12 cellular contexts compared by ENCODE assay signal in the genomic region with DNA sequence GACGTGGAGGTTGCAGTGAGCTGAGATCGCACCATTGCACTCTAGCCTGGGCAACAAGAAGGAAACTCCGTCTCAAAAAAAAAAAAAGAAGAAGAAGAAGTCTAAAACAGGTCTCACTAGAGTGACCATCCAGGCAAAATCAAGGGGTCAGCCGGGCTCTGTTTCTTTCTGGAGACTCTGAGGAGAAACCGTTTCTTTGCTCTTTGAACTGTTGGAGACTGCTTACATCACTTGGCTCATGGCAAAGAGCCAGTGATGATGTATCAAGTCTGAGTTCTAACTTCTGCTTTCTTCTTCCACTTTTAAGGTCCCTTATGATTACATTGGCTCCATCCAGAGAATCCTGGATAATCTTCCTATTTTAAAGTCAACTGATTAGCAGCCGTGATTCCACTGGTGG.
DNase-seq lines count a peak whose midpoint lies in the region; TF ChIP-seq lines count a peak whose summit lies in the region.
"Had no signal": no experiment of that assay in that cellular context is flagged by ENCODE, and none has a peak within 500 bp of the region (broad histone marks: within the 10 kb centered on the region; RNA-seq: fewer than 3 reads in every experiment).

No MANE protein-coding gene starts in this region.

- peak; percentile 40 for DNase-seq in Calu3
- DNase-seq in NB4 (ENCODE audit: low read depth): peak; percentile 82
- peak; percentile 83 for DNase-seq in mucosa of gallbladder (ENCODE audit: low spot score)
- DNase-seq in HFFc6: no peak
- no peak for DNase-seq in BE2C
- DNase-seq in NCI-H82 treated with DMSO at 0.1 percent for 48 hours (lab: John Stamatoyannopoulos, UW; ENCODE audit: unreplicated experiment): no peak
- DNase-seq in stimulated activated CD4-positive, alpha-beta T cell treated with anti-CD3 and anti-CD28 coated beads, Interleukin-2, amount 100 ng/mL, for 48 hours: no peak
- DNase-seq: activated CD4-positive, alpha-beta T cell treated with anti-CD3 and anti-CD28 coated beads for 4 hours; NCI-H1417 treated with DMSO at 0.1 percent for 48 hours; NCI-H774 had no signal

- H3K4me3 Mint-ChIP-seq in Calu3 (ENCODE audit: low read depth, unreplicated experiment): peak overlapping the region; percentile 47
- no peak overlapping the region for H3K4me3 Mint-ChIP-seq in HFFc6

- CTCF ChIA-PET in Calu3 (lab: Charles Lee): interaction anchor here (1.2 to 1.9 kb wide), 2 partner anchors 12 to 45 kb away, joined by 3 to 7 read pairs; no protein-coding TSS in a partner anchor

- intact Hi-C loops in Calu3 (cut with micrococcal nuclease; ENCODE audit: unreplicated experiment): loop anchor here (1.0 to 5.0 kb wide), 4 partner anchors 46 to 249 kb away; no protein-coding TSS in a partner anchor

- no TSS peak for BruUV-seq in Calu3 (replicated peaks; lab: Mats Ljungman, UMichigan)

- TF ChIP-seq CTCF in Calu3 (IDR thresholded peaks at IDR 0.05; ENCODE audit: unreplicated experiment): no peak
- TF ChIP-seq CTCF in NB4 (IDR thresholded peaks at IDR 0.05; ENCODE audit: low read depth, low read length): no peak
- no peak for TF ChIP-seq CTCF in HFFc6 (IDR thresholded peaks at IDR 0.05)
- no peak for TF ChIP-seq CTCF in BE2C (IDR thresholded peaks at IDR 0.05; ENCODE audit: low read depth, low read length)

- H3K27ac Mint-ChIP-seq in Calu3 (ENCODE audit: unreplicated experiment): no peak overlapping the region
- H3K27ac Mint-ChIP-seq in HFFc6: no peak overlapping the region

- H3K4me3 ChIP-seq in NB4 (ENCODE audit: low read depth, low read length) (no peak overlapping the region), duodenal mucosa (ENCODE audit: low read depth in 1 of 2, low read length in 2 of 2) (no peak overlapping the region), BE2C (ENCODE audit: low read depth, low read length) (no peak overlapping the region)
- H3K4me3 ChIP-seq: body of pancreas had no signal

- H3K36me3 ChIP-seq in duodenal mucosa (ENCODE audit: control insufficient read depth in 1 of 2, insufficient read depth in 2 of 2, low read length in 2 of 2): no peaks in the 10 kb centered on the region
- no peaks in the 10 kb centered on the region for H3K36me3 ChIP-seq in BE2C

- H3K27me3 Mint-ChIP-seq in Calu3 (ENCODE audit: unreplicated experiment) (no peaks in the 10 kb centered on the region), HFFc6 (ENCODE audit: insufficient read depth) (no peaks in the 10 kb centered on the region)

- H3K9me3 Mint-ChIP-seq in Calu3 (ENCODE audit: low read depth, unreplicated experiment): peaks cover 4% of the 10 kb centered on the region
- peaks cover 39% of the 10 kb centered on the region for H3K9me3 Mint-ChIP-seq in HFFc6

- no peak overlapping the region for H3K9ac ChIP-seq in duodenal mucosa (ENCODE audit: low read depth in 1 of 2, low read length in 2 of 2)

- peak overlapping the region; percentile 33 for H3K27ac ChIP-seq in duodenal mucosa (ENCODE audit: low read depth, low read length)

- H3K4me1 Mint-ChIP-seq in Calu3 (ENCODE audit: low read depth, unreplicated experiment): peaks cover 45% of the 10 kb centered on the region
- H3K4me1 Mint-ChIP-seq in HFFc6 (ENCODE audit: low read depth): no peaks in the 10 kb centered on the region

- no peaks in the 10 kb centered on the region for H3K9me3 ChIP-seq in duodenal mucosa (ENCODE audit: control insufficient read depth in 1 of 2, low read length in 2 of 2)
- H3K9me3 ChIP-seq in BE2C: no peaks in the 10 kb centered on the region
- H3K9me3 ChIP-seq: body of pancreas had no signal

- H3K36me3 Mint-ChIP-seq in Calu3 (ENCODE audit: insufficient read depth, unreplicated experiment) (peaks cover 13% of the 10 kb centered on the region), HFFc6 (ENCODE audit: low read depth) (no peaks in the 10 kb centered on the region)

- peaks cover 27 to 35% of the 10 kb centered on the region in 2 donors for H3K4me1 ChIP-seq in duodenal mucosa (ENCODE audit: control insufficient read depth in 1 of 2, insufficient read depth in 2 of 2, low read length in 2 of 2)
- H3K4me1 ChIP-seq in BE2C: no peaks in the 10 kb centered on the region

- H3K27me3 ChIP-seq in duodenal mucosa (ENCODE audit: control insufficient read depth in 1 of 2, insufficient read depth in 2 of 2, low read length in 2 of 2) (no peaks in the 10 kb centered on the region), BE2C (no peaks in the 10 kb centered on the region)
- H3K27me3 ChIP-seq: body of pancreas had no signal

- TF ChIP-seq POLR2A in NB4 (IDR thresholded peaks at IDR 0.05; ENCODE audit: extremely low read depth, insufficient read length): no peak

Comparison
In these comparisons a context has a peak if more than half of its experiments do, and no peak if none do; other contexts are left out.
1. DNase-seq: peak in Calu3 (single experiment), NB4 (single experiment) and mucosa of gallbladder (single experiment); none in HFFc6 (single experiment), BE2C (single experiment), NCI-H82 treated with DMSO at 0.1 percent for 48 hours (single experiment) and stimulated activated CD4-positive, alpha-beta T cell treated with anti-CD3 and anti-CD28 coated beads, Interleukin-2, amount 100 ng/mL, for 48 hours (0 of 2).